ENCODE assay signal across 2 cellular contexts in the genomic region with DNA sequence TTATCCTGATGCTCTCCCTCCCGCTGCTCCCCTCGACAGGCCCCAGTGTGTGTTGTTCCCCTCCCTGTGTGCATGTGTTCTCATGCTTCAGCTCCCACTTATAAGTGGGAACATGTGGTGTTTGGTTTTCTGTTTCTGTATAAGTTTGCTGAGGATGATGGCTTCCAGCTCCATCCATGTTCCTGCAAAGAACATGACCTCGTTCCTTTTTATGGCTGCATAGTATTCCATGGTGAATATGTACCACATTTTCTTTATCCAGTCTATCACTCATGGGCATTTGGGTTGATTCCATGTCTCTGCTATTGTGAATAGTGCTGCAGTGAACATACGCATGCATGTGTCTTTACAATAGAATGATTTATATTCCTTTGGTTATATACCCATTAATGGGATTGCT. TPM values are rescaled to one million over a fixed set of nuclear protein-coding genes. Genes with fewer than 3 reads are reported as not detected.
"Had no signal": no experiment of that assay in that cellular context is flagged by ENCODE, and none has a peak within 500 bp of the region (broad histone marks: within the 10 kb centered on the region; RNA-seq: fewer than 3 reads in every experiment).

No MANE protein-coding gene starts in this region.

RNA-seq across cellular contexts. Expression of a gene that starts 22.6 kb away (rescaled TPM):
- total RNA-seq: OCI-LY7, SK-MEL-5 had no signal
